In the genomic region with DNA sequence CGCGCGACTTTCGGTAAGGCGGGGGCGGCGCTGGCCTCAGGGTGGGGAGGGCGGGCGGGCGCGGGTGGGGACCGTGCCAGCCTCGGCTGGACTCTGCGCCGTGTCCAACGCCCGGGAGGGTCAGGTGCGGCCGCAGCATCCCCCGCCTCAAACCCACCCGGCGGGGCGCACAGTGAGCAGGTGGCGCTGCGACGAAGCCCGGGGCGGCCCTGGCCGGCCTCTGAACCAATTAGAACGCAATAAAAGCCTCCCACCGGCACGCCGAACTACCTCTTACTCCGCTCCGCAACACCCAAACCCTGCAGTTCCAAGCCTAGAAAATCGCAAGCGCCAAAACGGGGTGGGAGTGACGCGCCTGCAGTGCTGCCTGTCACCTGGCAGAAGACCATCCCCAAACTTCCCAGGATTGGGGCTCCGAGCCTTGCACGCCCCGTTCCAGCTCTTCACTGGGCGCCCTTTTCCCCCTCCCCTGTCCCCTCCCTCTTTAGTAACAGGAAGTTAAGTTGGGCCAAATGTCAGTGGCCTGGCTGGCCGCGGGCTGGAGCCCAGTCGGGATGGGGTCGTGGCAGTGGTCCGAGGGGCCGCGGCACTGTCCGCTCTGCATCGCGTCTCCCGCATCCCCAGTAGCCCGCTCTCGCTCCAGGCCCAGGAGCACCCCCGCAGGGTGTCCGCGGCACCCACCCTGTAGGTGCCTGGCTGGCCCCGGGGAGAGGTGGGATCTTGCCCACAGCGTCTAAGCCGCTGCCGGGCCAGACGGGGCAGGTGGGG, we compare ENCODE assay signal across 8 cellular contexts. TPM values are rescaled to one million over a fixed set of nuclear protein-coding genes. Genes with fewer than 3 reads are reported as not detected.
DNase-seq lines count a peak whose midpoint lies in the region; ATAC-seq, FAIRE-seq and TF ChIP-seq lines count a peak whose summit lies in the region.

No MANE protein-coding gene starts in this region.

- DNase-seq in GM13977 (ENCODE audit: low spot score) = peak; percentile 36
- no peak for DNase-seq in astrocyte of the cerebellum (ENCODE audit: low read depth)
- DNase-seq in small intestine = peak; percentile 46
- no peak for DNase-seq in pons (ENCODE audit: low spot score)

- no peak for FAIRE-seq in small intestine (lab: Jason Lieb, UNC)

- H3K36me3 ChIP-seq in OCI-LY3 (replicated peaks; ENCODE audit: low read depth, low read length) (no peaks in the 10 kb centered on the region), small intestine (ENCODE audit: control insufficient read depth in 2 of 2, insufficient read depth in 2 of 2, low read length in 2 of 2) (no peaks in the 10 kb centered on the region)

- 7 to 14% (median 8%) methylated on average over 61 to 65 of the region's 65 CpGs for WGBS in small intestine, 3 donors

- ATAC-seq in HG02870 (IDR thresholded peaks at IDR 0.05; ENCODE audit: unreplicated experiment) = peak; percentile 33

- no peaks in the 10 kb centered on the region for H3K9me3 ChIP-seq in OCI-LY3 (ENCODE audit: insufficient read depth, low read length)
- H3K9me3 ChIP-seq in iPS-18c (ENCODE audit: control insufficient read depth, insufficient read depth, low read length) = no peaks in the 10 kb centered on the region
- no peaks in the 10 kb centered on the region for H3K9me3 ChIP-seq in small intestine (ENCODE audit: control insufficient read depth, low read depth)

- H3K4me1 ChIP-seq in OCI-LY3 (ENCODE audit: low read length) (no peaks in the 10 kb centered on the region; the same call in 1 of the 2 replicates), small intestine (ENCODE audit: control insufficient read depth in 2 of 2, insufficient read depth in 1 of 2, low read depth in 1 of 2, low read length in 1 of 2) (peaks cover 0 to 9% of the 10 kb centered on the region in 2 donors)

- peak overlapping the region; percentile 31; the same call in 1 of the 2 replicates for H3K27ac ChIP-seq in 22Rv1
- no peak overlapping the region for H3K27ac ChIP-seq in OCI-LY3 (ENCODE audit: low read length)
- peak overlapping the region; percentile 75 to 85 for H3K27ac ChIP-seq in small intestine (ENCODE audit: low read depth in 1 of 2, low read length in 1 of 2)

- H3K4me3 ChIP-seq in OCI-LY3 (ENCODE audit: low read length) (peak overlapping the region; percentile 74), astrocyte of the cerebellum (ENCODE audit: low read depth, low read length) (peak overlapping the region; percentile 79), iPS-18c (ENCODE audit: insufficient read depth, low read depth, low read length) (peak overlapping the region; percentile 55), small intestine (ENCODE audit: low read depth in 1 of 2, low read length in 2 of 2) (peak overlapping the region; percentile 56 to 67)

- H3K27me3 ChIP-seq in OCI-LY3 (ENCODE audit: low read depth, low read length) (no peaks in the 10 kb centered on the region), small intestine (ENCODE audit: control insufficient read depth in 2 of 2, insufficient read depth in 2 of 2, low read length in 2 of 2) (no peaks in the 10 kb centered on the region)

- H3K4me2 ChIP-seq in OCI-LY3 (ENCODE audit: low read length) = 0 out of 2 replicates have a peak overlapping the region, but pooled peaks have one; percentile 3

- TF ChIP-seq CTCF in 22Rv1 (IDR thresholded peaks at IDR 0.05) (no peak), GM13977 (IDR thresholded peaks at IDR 0.05; ENCODE audit: extremely low read depth, insufficient read depth, missing control alignments) (no peak), OCI-LY3 (IDR thresholded peaks at IDR 0.05; ENCODE audit: low read depth, low read length) (no peak), astrocyte of the cerebellum (IDR thresholded peaks at IDR 0.05; ENCODE audit: low read depth, low read length, missing control alignments) (no peak)

- no peak overlapping the region for H3K9ac ChIP-seq in OCI-LY3 (ENCODE audit: low read length)

- H3K79me2 ChIP-seq in OCI-LY3 (ENCODE audit: low read length) = no peaks in the 10 kb centered on the region

- in situ Hi-C loops in GM13977 (cut with MboI; ENCODE audit: low pct_unique_long_range_greater_than_20kb, low sequenced_read_pairs, unreplicated experiment) = no loop called here
- in situ Hi-C loops in astrocyte of the cerebellum (cut with HindIII; ENCODE audit: low sequenced_read_pairs) = no loop called here

- H2AFZ ChIP-seq in OCI-LY3 (ENCODE audit: low read depth, low read length) = no peak overlapping the region

- no peaks in the 10 kb centered on the region for H4K20me1 ChIP-seq in OCI-LY3 (ENCODE audit: insufficient read depth, low read length)

RNA-seq across cellular contexts. Expression of a gene that starts 0.5 kb away (rescaled TPM):
- 10 to 100 TPM; 15.9 to 29.1 (median 22.2) TPM for polyA plus RNA-seq in small intestine

Comparison
In these comparisons a context has a peak if more than half of its experiments do, and no peak if none do; other contexts are left out.
1. DNase-seq: peak in GM13977 (single experiment) and small intestine (single experiment); none in astrocyte of the cerebellum (single experiment) and pons (single experiment).
2. Peak in every context shown above with its lines, with median percentiles within 50 percentile points of each other: H3K4me3 ChIP-seq.